8 cellular contexts compared by ENCODE assay signal in genomic region chrX:100615015-100615414, GRCh38. TPM values are rescaled to one million over a fixed set of nuclear protein-coding genes. Genes with fewer than 3 reads are reported as not detected.
DNase-seq lines count a peak whose midpoint lies in the region; ATAC-seq and TF ChIP-seq lines count a peak whose summit lies in the region.

No MANE protein-coding gene starts in this region.

- intact Hi-C loops in CD4-positive, alpha-beta T cell (cut with DNase I, micrococcal nuclease): no loop called here

- H3K27me3 Mint-ChIP-seq in CD4-positive, alpha-beta T cell: peaks cover 12% of the 10 kb centered on the region

- no peaks in the 10 kb centered on the region for H3K27me3 ChIP-seq in CD4-positive, alpha-beta T cell (ENCODE audit: control insufficient read depth, insufficient read depth, low read length)

- H3K9me3 ChIP-seq in CD4-positive, alpha-beta T cell (ENCODE audit: control insufficient read depth, low read length): no peaks in the 10 kb centered on the region

- H3K9me3 Mint-ChIP-seq in CD4-positive, alpha-beta T cell: no peaks in the 10 kb centered on the region

- POLR2A ChIA-PET in CD4-positive, alpha-beta T cell (lab: Charles Lee): interaction anchor here (1.2 kb wide), 1 partner anchor 22 kb away, joined by 6 read pairs; no protein-coding TSS in a partner anchor

- peak; percentile 97 for ATAC-seq in GM21390 (IDR thresholded peaks at IDR 0.05; ENCODE audit: unreplicated experiment)
- ATAC-seq in HG03520 (IDR thresholded peaks at IDR 0.05; ENCODE audit: unreplicated experiment): peak; percentile 100
- ATAC-seq in CD4-positive, alpha-beta T cell (ENCODE audit: poor library complexity): no peak

- H3K27ac Mint-ChIP-seq in CD4-positive, alpha-beta T cell: no peak overlapping the region

- DNase-seq in SIG-M5 treated with dmso at 0.1 percent for 504 hours (lab: John Stamatoyannopoulos, UW; ENCODE audit: unreplicated experiment): peak; percentile 2
- no peak for DNase-seq in SIG-M5 (lab: John Stamatoyannopoulos, UW)
- peak; percentile 32 for DNase-seq in SW480 (ENCODE audit: low spot score)
- peak; percentile 13 for DNase-seq in hepatic stellate cell (ENCODE audit: low spot score)
- DNase-seq in GOT3 (lab: John Stamatoyannopoulos, UW): no peak
- DNase-seq in CD4-positive, alpha-beta T cell: no peak

- no peak overlapping the region for H3K27ac ChIP-seq in CD4-positive, alpha-beta T cell (ENCODE audit: low read depth, low read length)

- H3K36me3 Mint-ChIP-seq in CD4-positive, alpha-beta T cell (ENCODE audit: low read depth): no peaks in the 10 kb centered on the region

- no peak overlapping the region for H3K4me3 Mint-ChIP-seq in CD4-positive, alpha-beta T cell

- CTCF ChIA-PET in CD4-positive, alpha-beta T cell (lab: Charles Lee): no interaction called here

- no peaks in the 10 kb centered on the region for H3K4me1 Mint-ChIP-seq in CD4-positive, alpha-beta T cell (ENCODE audit: low read depth)

- no peak for TF ChIP-seq CTCF in CD4-positive, alpha-beta T cell (IDR thresholded peaks at IDR 0.05)

RNA-seq across cellular contexts. Expression of gene TSPAN6, which starts 21.6 kb away (rescaled TPM):
- 1 to 10 TPM; 1.1 to 1.9 TPM for total RNA-seq in CD4-positive, alpha-beta T cell

RNA-seq across cellular contexts. Expression of gene SRPX2, which starts 29.0 kb away (rescaled TPM):
- total RNA-seq in CD4-positive, alpha-beta T cell: not detected

RNA-seq across cellular contexts. Expression of gene TNMD, which starts 30.3 kb away (rescaled TPM):
- total RNA-seq in CD4-positive, alpha-beta T cell: not detected

Comparison
In these comparisons a context has a peak if more than half of its experiments do, and no peak if none do; other contexts are left out.
1. DNase-seq: peak in SIG-M5 treated with dmso at 0.1 percent for 504 hours (single experiment), SW480 (single experiment) and hepatic stellate cell (single experiment); none in SIG-M5 (single experiment), GOT3 (single experiment) and CD4-positive, alpha-beta T cell (0 of 10).